Comparison of ENCODE assay signal across 23 cellular contexts in the genomic region with DNA sequence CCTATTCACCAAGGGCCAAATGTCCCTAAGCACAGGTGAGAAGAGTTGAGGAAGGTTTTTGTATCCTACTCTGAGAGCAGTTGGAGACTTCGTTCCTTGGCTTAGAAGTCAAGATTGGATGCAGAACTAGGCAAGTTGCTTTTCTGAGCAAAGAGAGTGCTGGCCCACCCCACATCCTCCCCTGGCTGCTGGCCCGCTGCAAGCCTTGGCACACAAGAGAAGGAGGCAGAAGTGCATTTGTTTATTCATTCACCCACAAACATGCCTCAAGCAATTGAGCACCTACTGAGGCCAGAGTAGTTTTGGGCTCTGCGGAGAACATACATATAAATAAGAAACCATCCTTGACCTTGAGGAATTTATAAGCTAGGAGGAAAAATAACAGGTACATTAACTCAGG.
"Had no signal": no experiment of that assay in that cellular context is flagged by ENCODE, and none has a peak within 500 bp of the region (broad histone marks: within the 10 kb centered on the region; RNA-seq: fewer than 3 reads in every experiment).

No MANE protein-coding gene starts in this region.

- DNase-seq: activated CD4-positive, alpha-beta T cell treated with anti-CD3 and anti-CD28 coated beads for 36 hours; activated CD4-positive, CD25-positive, alpha-beta regulatory T cell; activated naive CD4-positive, alpha-beta T cell; activated T-cell treated with anti-CD3 and anti-CD28 coated beads for 4 hours; activated T-cell treated with anti-CD3 and anti-CD28 coated beads, Interleukin-2, amount 50 U/mL, for 72 hours; effector memory CD4-positive, alpha-beta T cell; erythroblast; left colon; mesenchymal stem cell; right lobe of liver; stimulated activated CD4-positive, alpha-beta T cell treated with anti-CD3 and anti-CD28 coated beads, Interleukin-4, amount 100 ng/mL, for 24 hours; stomach; T-cell had no signal

- H3K4me1 Mint-ChIP-seq: activated CD4-positive, alpha-beta T cell treated with anti-CD3 and anti-CD28 coated beads for 36 hours; stimulated activated effector memory CD8-positive, alpha-beta T cell treated with anti-CD3 and anti-CD28 coated beads, Interleukin-12 subunit alpha, Interleukin-12 subunit beta, amount 100 ng/mL, for 72 hours; T-cell had no signal

- ATAC-seq: activated CD4-positive, alpha-beta T cell treated with anti-CD3 and anti-CD28 coated beads for 36 hours; activated naive CD4-positive, alpha-beta T cell treated with anti-CD3 and anti-CD28 coated beads, Interleukin-2, amount 50 U/mL, for 72 hours; activated T-cell treated with anti-CD3 and anti-CD28 coated beads, Interleukin-2, amount 50 U/mL, for 72 hours; gastroesophageal sphincter; left colon; natural killer cell treated with Interleukin-12 subunit alpha and Interleukin-12 subunit beta and Interleukin-15 and Interleukin-18, amount 100 ng/mL, for 72 hours; right lobe of liver; stimulated activated effector memory CD8-positive, alpha-beta T cell treated with anti-CD3 and anti-CD28 coated beads, Interleukin-12 subunit alpha, Interleukin-12 subunit beta, amount 100 ng/mL, for 72 hours; T-cell had no signal

- H3K27me3 ChIP-seq: dorsolateral prefrontal cortex, gastroesophageal sphincter, right lobe of liver, stomach, tibial nerve had no signal

- H3K36me3 ChIP-seq: gastroesophageal sphincter, right lobe of liver, stomach, tibial nerve had no signal

- H3K4me3 Mint-ChIP-seq: activated CD4-positive, alpha-beta T cell treated with anti-CD3 and anti-CD28 coated beads for 36 hours; activated T-cell treated with anti-CD3 and anti-CD28 coated beads, Interleukin-2, amount 50 U/mL, for 72 hours; brain; natural killer cell treated with Interleukin-12 subunit alpha and Interleukin-12 subunit beta and Interleukin-15 and Interleukin-18, amount 100 ng/mL, for 72 hours; stimulated activated effector memory CD8-positive, alpha-beta T cell treated with anti-CD3 and anti-CD28 coated beads, Interleukin-12 subunit alpha, Interleukin-12 subunit beta, amount 100 ng/mL, for 72 hours; T-cell had no signal

- H3K27ac Mint-ChIP-seq: activated CD4-positive, alpha-beta T cell treated with anti-CD3 and anti-CD28 coated beads for 36 hours; activated naive CD4-positive, alpha-beta T cell treated with anti-CD3 and anti-CD28 coated beads, Interleukin-2, amount 50 U/mL, for 72 hours; activated T-cell treated with anti-CD3 and anti-CD28 coated beads, Interleukin-2, amount 50 U/mL, for 72 hours; brain; natural killer cell treated with Interleukin-12 subunit alpha and Interleukin-12 subunit beta and Interleukin-15 and Interleukin-18, amount 100 ng/mL, for 72 hours; progenitor cell of endocrine pancreas; stimulated activated effector memory CD8-positive, alpha-beta T cell treated with anti-CD3 and anti-CD28 coated beads, Interleukin-12 subunit alpha, Interleukin-12 subunit beta, amount 100 ng/mL, for 72 hours; T-cell had no signal

- H3K36me3 Mint-ChIP-seq: activated naive CD4-positive, alpha-beta T cell treated with anti-CD3 and anti-CD28 coated beads, Interleukin-2, amount 50 U/mL, for 72 hours; brain; natural killer cell treated with Interleukin-12 subunit alpha and Interleukin-12 subunit beta and Interleukin-15 and Interleukin-18, amount 100 ng/mL, for 72 hours; stimulated activated effector memory CD8-positive, alpha-beta T cell treated with anti-CD3 and anti-CD28 coated beads, Interleukin-12 subunit alpha, Interleukin-12 subunit beta, amount 100 ng/mL, for 72 hours; T-cell had no signal

- H3K27ac ChIP-seq: coronary artery, gastroesophageal sphincter, right lobe of liver, skin epidermis, stomach, tibial nerve had no signal

- H3K4me1 ChIP-seq: right lobe of liver, tibial nerve had no signal

- H3K9me3 ChIP-seq: gastroesophageal sphincter, right lobe of liver, stomach, tibial nerve had no signal

- H3K4me3 ChIP-seq: coronary artery, dorsolateral prefrontal cortex, gastroesophageal sphincter, right lobe of liver, skin epidermis, stomach, tibial nerve had no signal

- H3K27me3 Mint-ChIP-seq: T-cell had no signal

- H3K9me3 Mint-ChIP-seq: activated T-cell treated with anti-CD3 and anti-CD28 coated beads, Interleukin-2, amount 50 U/mL, for 72 hours; natural killer cell treated with Interleukin-12 subunit alpha and Interleukin-12 subunit beta and Interleukin-15 and Interleukin-18, amount 100 ng/mL, for 72 hours; stimulated activated effector memory CD8-positive, alpha-beta T cell treated with anti-CD3 and anti-CD28 coated beads, Interleukin-12 subunit alpha, Interleukin-12 subunit beta, amount 100 ng/mL, for 72 hours had no signal
